ENCODE assay signal across 25 cellular contexts in genomic region chr10:77289790-77290189, GRCh38.
DNase-seq lines count a peak whose midpoint lies in the region; ATAC-seq and TF ChIP-seq lines count a peak whose summit lies in the region.
"Had no signal": no experiment of that assay in that cellular context is flagged by ENCODE, and none has a peak within 500 bp of the region (broad histone marks: within the 10 kb centered on the region; RNA-seq: fewer than 3 reads in every experiment).

No MANE protein-coding gene starts in this region.

- intact Hi-C loops in sigmoid colon (cut with DNase I): loop anchor here (5.0 kb wide), 2 partner anchors 83 to 92 kb away; no protein-coding TSS in a partner anchor

- peak overlapping the region; percentile 76; the same call in 1 of the 2 replicates for H3K9ac ChIP-seq in SK-N-SH

- H3K4me2 ChIP-seq in SK-N-SH: peak overlapping the region; percentile 63; the same call in 1 of the 2 replicates

- H3K4me1 ChIP-seq in SK-N-SH (ENCODE audit: control insufficient read depth in 1 of 2, insufficient read depth in 2 of 2, low read depth in 1 of 2, low read length in 1 of 2) (peaks cover 29 to 54% of the 10 kb centered on the region in 2 experiments), sigmoid colon (peaks cover 4 to 93% (median 78%) of the 10 kb centered on the region in 4 donors)

- CTCF ChIA-PET in SK-N-SH (lab: Yijun Ruan, JAX): interaction anchor here (0.6 kb wide), 1 partner anchor 16 kb away, joined by 3 read pairs; no protein-coding TSS in a partner anchor

- no peak for TF ChIP-seq CTCF in SK-N-SH (IDR thresholded peaks at IDR 0.05)
- TF ChIP-seq CTCF in sigmoid colon (IDR thresholded peaks at IDR 0.05): no peak

- H3K9me3 ChIP-seq in SK-N-SH (no peaks in the 10 kb centered on the region), sigmoid colon (no peaks in the 10 kb centered on the region)
- H3K9me3 ChIP-seq: esophagus squamous epithelium, prostate gland had no signal

- TF ChIP-seq EP300 in SK-N-SH (IDR thresholded peaks at IDR 0.05; ENCODE audit: borderline replicate concordance in 1 of 2, low read depth in 1 of 2, low read length in 1 of 2) (peak; percentile 62 to 83), sigmoid colon (IDR thresholded peaks at IDR 0.05) (no peak)

- H3K79me2 ChIP-seq in SK-N-SH (ENCODE audit: insufficient read depth): peaks cover 8% of the 10 kb centered on the region; the same call in 1 of the 2 replicates

- WGBS in SK-N-SH (ENCODE audit: low lambda C conversion rate): 50% methylated on average over 5 of the region's 5 CpGs
- 89 to 97% methylated on average over 5 of the region's 5 CpGs for WGBS in sigmoid colon, 2 donors

- DNase-seq in Daoy (ENCODE audit: low read depth) (peak; percentile 37), SK-N-SH (peak; percentile 44), hepatic stellate cell (ENCODE audit: low spot score) (peak; percentile 27), sigmoid colon (no peak), NCI-H1092 treated with DMSO at 0.1 percent for 48 hours (lab: John Stamatoyannopoulos, UW) (no peak), DMS 273 treated with DMSO at 0.1 percent for 48 hours (lab: John Stamatoyannopoulos, UW) (no peak)
- DNase-seq in activated CD4-positive, alpha-beta T cell treated with anti-CD3 and anti-CD28 coated beads for 1 hour: no peak
- DNase-seq: activated CD8-positive, alpha-beta T cell treated with anti-CD3 and anti-CD28 coated beads for 36 hours; activated gamma-delta T cell; activated T-cell treated with anti-CD3 and anti-CD28 coated beads for 4 hours; CD4-positive, alpha-beta T cell; DMS153; effector memory CD8-positive, alpha-beta T cell; esophagus squamous epithelium; kidney glomerular epithelial cell; NCI-H187 treated with DMSO at 0.1 percent for 48 hours; NCI-H526 treated with DMSO at 0.1 percent for 48 hours; RPMI8226; stimulated activated CD4-positive, alpha-beta T cell treated with anti-CD3 and anti-CD28 coated beads, Interleukin-1b, Interleukin-23, amount 100 ng/mL, for 48 hours; SW 1271; T1000 had no signal

- TF ChIP-seq POLR2A in sigmoid colon (IDR thresholded peaks at IDR 0.05): no peak

- no peak overlapping the region for H2AFZ ChIP-seq in SK-N-SH (ENCODE audit: low read depth)

- POLR2A ChIA-PET in SK-N-SH (lab: Yijun Ruan, JAX): no interaction called here

- no peaks in the 10 kb centered on the region for H3K27me3 ChIP-seq in SK-N-SH (ENCODE audit: insufficient read depth)
- H3K27me3 ChIP-seq in sigmoid colon: no peaks in the 10 kb centered on the region

- no peaks in the 10 kb centered on the region for H3K9me2 ChIP-seq in SK-N-SH

- H3K4me3 ChIP-seq in SK-N-SH (ENCODE audit: low read depth in 2 of 2, low read length in 1 of 2): no peak overlapping the region; a peak in 1 of 4 replicates
- H3K4me3 ChIP-seq in sigmoid colon: no peak overlapping the region
- H3K4me3 ChIP-seq: esophagus squamous epithelium, lung, prostate gland, skin epidermis had no signal

- ATAC-seq in GM19328 (IDR thresholded peaks at IDR 0.05; ENCODE audit: unreplicated experiment): no peak
- ATAC-seq: activated CD8-positive, alpha-beta T cell treated with anti-CD3 and anti-CD28 coated beads for 36 hours; effector memory CD8-positive, alpha-beta T cell had no signal

- no peak for TF ChIP-seq RAD21 in SK-N-SH (IDR thresholded peaks at IDR 0.05; ENCODE audit: low read length)

- H3K27ac ChIP-seq in SK-N-SH (ENCODE audit: low read depth in 2 of 2, low read length in 1 of 2) (peak overlapping the region; percentile 93 to 95; a peak in 3 of 4 replicates), sigmoid colon (peak overlapping the region in 3 of 4 donors; percentile 66 to 78 (median 78))
- H3K27ac ChIP-seq: prostate gland, skin epidermis had no signal

- H3K36me3 ChIP-seq in SK-N-SH (replicated peaks in 1 of 2; ENCODE audit: control insufficient read depth in 1 of 2, insufficient read depth in 2 of 2, low read length in 1 of 2) (no peaks in the 10 kb centered on the region), sigmoid colon (no peaks in the 10 kb centered on the region)
- H3K36me3 ChIP-seq: esophagus squamous epithelium, prostate gland had no signal

- no peaks in the 10 kb centered on the region for H4K20me1 ChIP-seq in SK-N-SH (ENCODE audit: insufficient read depth)

- H3F3A ChIP-seq in SK-N-SH (replicated peaks; ENCODE audit: insufficient read depth): peaks cover 31% of the 10 kb centered on the region

TF ChIP-seq in SK-N-SH, 30 proteins besides CTCF, POLR2A, EP300 and RAD21 (continues in another document):
- TF ChIP-seq FOXM1 (IDR thresholded peaks at IDR 0.05; ENCODE audit: low read depth) (peak; percentile 45; the same call in 1 of the 2 replicates), FOXJ3 (CRISPR knock-in tag; IDR thresholded peaks at IDR 0.05) (no peak), ZBTB33 (IDR thresholded peaks at IDR 0.05; ENCODE audit: borderline replicate concordance, low read depth) (no peak), RXRA (IDR thresholded peaks at IDR 0.05; ENCODE audit: borderline replicate concordance, low read depth) (peak; percentile 71; the same call in 1 of the 2 replicates), CHD2 (IDR thresholded peaks at IDR 0.05; ENCODE audit: low read length, partially characterized antibody) (no peak), MXI1 (IDR thresholded peaks at IDR 0.05; ENCODE audit: low read depth, low read length) (no peak), REST (IDR thresholded peaks at IDR 0.05; ENCODE audit: low read depth, low read length) (no peak), TAF1 (IDR thresholded peaks at IDR 0.05; ENCODE audit: borderline replicate concordance, low read depth, low read length) (no peak), SIN3A (IDR thresholded peaks at IDR 0.05; ENCODE audit: borderline replicate concordance, low read depth, low read length) (no peak), MEF2A (IDR thresholded peaks at IDR 0.05; ENCODE audit: borderline replicate concordance, low read depth) (no peak), GABPA (IDR thresholded peaks at IDR 0.05; ENCODE audit: low read depth) (no peak), TCF12 (IDR thresholded peaks at IDR 0.05) (peak; percentile 98), POLR2AphosphoS5 (IDR thresholded peaks at IDR 0.05; ENCODE audit: low read depth, low read length) (peak; percentile 75; the same call in 1 of the 2 replicates), EZH2phosphoT487 (IDR thresholded peaks at IDR 0.05; ENCODE audit: borderline replicate concordance, low read depth) (no peak), USF2 (IDR thresholded peaks at IDR 0.05; ENCODE audit: borderline replicate concordance, low read depth, low read length) (no peak), JUND (IDR thresholded peaks at IDR 0.05) (peak; percentile 75), NFIC (IDR thresholded peaks at IDR 0.05; ENCODE audit: borderline replicate concordance) (peak; percentile 60; the same call in 1 of the 2 replicates), GATA2 (CRISPR knock-in tag; IDR thresholded peaks at IDR 0.05) (peak; percentile 34; the same call in 1 of the 2 replicates), RCOR1 (IDR thresholded peaks at IDR 0.05; ENCODE audit: low read length) (no peak)

Comparison
In these comparisons a context has a peak if more than half of its experiments do, and no peak if none do; other contexts are left out.
1. DNase-seq: peak in Daoy (single experiment), SK-N-SH (single experiment) and hepatic stellate cell (single experiment); none in sigmoid colon (single experiment), NCI-H1092 treated with DMSO at 0.1 percent for 48 hours (single experiment), DMS 273 treated with DMSO at 0.1 percent for 48 hours (single experiment) and activated CD4-positive, alpha-beta T cell treated with anti-CD3 and anti-CD28 coated beads for 1 hour (single experiment).